18 cellular contexts compared by ENCODE assay signal in genomic region chr2:53356291-53356905, GRCh38.
"Had no signal": no experiment of that assay in that cellular context is flagged by ENCODE, and none has a peak within 500 bp of the region (broad histone marks: within the 10 kb centered on the region; RNA-seq: fewer than 3 reads in every experiment).

No MANE protein-coding gene starts in this region.

- H3K4me3 ChIP-seq: left lung, lung, ovary, psoas muscle, right atrium auricular region, tibial artery had no signal

- H3K27me3 ChIP-seq: left lung, ovary, right atrium auricular region, tibial artery had no signal

- H3K4me1 ChIP-seq: left lung, psoas muscle, right atrium auricular region had no signal

- H3K9me3 ChIP-seq: ovary had no signal

- H3K4me1 Mint-ChIP-seq: activated naive CD8-positive, alpha-beta T cell treated with anti-CD3 and anti-CD28 coated beads for 36 hours; natural killer cell; T-cell had no signal

- H3K27ac ChIP-seq: left lung, ovary, psoas muscle, right atrium auricular region, tibial artery had no signal

- H3K27me3 Mint-ChIP-seq: activated naive CD8-positive, alpha-beta T cell treated with anti-CD3 and anti-CD28 coated beads for 36 hours; stimulated activated naive CD8-positive, alpha-beta T cell treated with anti-CD3 and anti-CD28 coated beads, Interleukin-15, Interleukin-2, amounts not matched to agents 100 ng/mL and 50 ng/mL, for 24 hours; T-cell had no signal

- DNase-seq: activated CD8-positive, alpha-beta memory T cell treated with anti-CD3 and anti-CD28 coated beads for 24 hours; activated CD8-positive, alpha-beta memory T cell treated with anti-CD3 and anti-CD28 coated beads, Interleukin-2, amount 50 U/mL, for 48 hours; activated naive CD4-positive, alpha-beta T cell treated with Interleukin-2 at 50 U/mL for 16 hours; activated naive CD8-positive, alpha-beta T cell treated with anti-CD3 and anti-CD28 coated beads for 36 hours; activated T-cell treated with anti-CD3 and anti-CD28 coated beads, Interleukin-2, amount 50 U/mL, for 4 hours; cerebellar nuclear complex; cortex of kidney; natural killer cell; ovary; psoas muscle; stimulated activated CD4-positive, alpha-beta T cell treated with anti-CD3 and anti-CD28 coated beads, Interleukin-4, amount 100 ng/mL, for 24 hours; T-cell; tibial artery had no signal

- H3K36me3 ChIP-seq: left lung, ovary, right atrium auricular region, tibial artery had no signal

- H3K4me3 Mint-ChIP-seq: activated naive CD8-positive, alpha-beta T cell treated with anti-CD3 and anti-CD28 coated beads for 36 hours; activated T-cell treated with anti-CD3 and anti-CD28 coated beads, Interleukin-2, amount 50 U/mL, for 4 hours; mesothelial cell of epicardium; natural killer cell; stimulated activated naive CD8-positive, alpha-beta T cell treated with anti-CD3 and anti-CD28 coated beads, Interleukin-15, Interleukin-2, amounts not matched to agents 100 ng/mL and 50 ng/mL, for 24 hours; T-cell had no signal

- H3K27ac Mint-ChIP-seq: activated naive CD8-positive, alpha-beta T cell treated with anti-CD3 and anti-CD28 coated beads for 36 hours; mesothelial cell of epicardium; natural killer cell; stimulated activated naive CD8-positive, alpha-beta T cell treated with anti-CD3 and anti-CD28 coated beads, Interleukin-15, Interleukin-2, amounts not matched to agents 100 ng/mL and 50 ng/mL, for 24 hours; T-cell had no signal

- ATAC-seq: activated T-cell treated with anti-CD3 and anti-CD28 coated beads, Interleukin-2, amount 50 U/mL, for 4 hours; left lung; natural killer cell; psoas muscle; T-cell had no signal

- H3K36me3 Mint-ChIP-seq: activated naive CD8-positive, alpha-beta T cell treated with anti-CD3 and anti-CD28 coated beads for 36 hours; mesothelial cell of epicardium; natural killer cell; T-cell had no signal
